ENCODE assay signal across 8 cellular contexts in genomic region chr14:103500148-103500990, GRCh38. TPM values are rescaled to one million over a fixed set of nuclear protein-coding genes. Genes with fewer than 3 reads are reported as not detected.
A peak's percentile ranks its signal among the peaks of the same experiment; 100 is the strongest.
DNase-seq lines count a peak whose midpoint lies in the region; ATAC-seq and TF ChIP-seq lines count a peak whose summit lies in the region.

No MANE protein-coding gene starts in this region.

- H3K27me3 ChIP-seq in BLaER1 treated with 17β-estradiol and CSF1 and Interleukin-3, amounts not matched to agents 10 nM and 100 nM = no peaks in the 10 kb centered on the region
- H3K27me3 ChIP-seq in dorsolateral prefrontal cortex (no peaks in the 10 kb centered on the region), lower lobe of right lung (ENCODE audit: low read depth) (no peaks in the 10 kb centered on the region)

- H3K4me3 Mint-ChIP-seq in activated CD4-positive, alpha-beta memory T cell treated with anti-CD3 and anti-CD28 coated beads for 36 hours = no peak overlapping the region

- TF ChIP-seq POLR2A in GM18505 (IDR thresholded peaks at IDR 0.05; ENCODE audit: borderline replicate concordance, extremely low read depth, insufficient read depth, insufficient read length) = no peak

- intact Hi-C loops in activated CD4-positive, alpha-beta memory T cell treated with anti-CD3 and anti-CD28 coated beads for 36 hours (cut with micrococcal nuclease) = loop anchor here (1.0 kb wide), 1 partner anchor 46 kb away; no protein-coding TSS in a partner anchor
- intact Hi-C loops in dorsolateral prefrontal cortex (cut with DNase I) (loop anchor here (1.0 kb wide), 1 partner anchor 47 kb away; no protein-coding TSS in a partner anchor), lower lobe of right lung (cut with DNase I) (no loop called here)

- peaks cover 34% of the 10 kb centered on the region for H3K36me3 Mint-ChIP-seq in activated CD4-positive, alpha-beta memory T cell treated with anti-CD3 and anti-CD28 coated beads for 36 hours

- no peaks in the 10 kb centered on the region for H3K9me3 ChIP-seq in BLaER1 treated with 17β-estradiol and CSF1 and Interleukin-3, amounts not matched to agents 10 nM and 100 nM (replicated peaks in 1 of 11)
- H3K9me3 ChIP-seq in lower lobe of right lung = no peaks in the 10 kb centered on the region

- peak overlapping the region; percentile 35 for H3K27ac Mint-ChIP-seq in activated CD4-positive, alpha-beta memory T cell treated with anti-CD3 and anti-CD28 coated beads for 36 hours

- TF ChIP-seq CTCF in HFF-Myc (IDR thresholded peaks at IDR 0.05; ENCODE audit: low read depth, low read length, missing control alignments) (peak; percentile 97), dorsolateral prefrontal cortex (IDR thresholded peaks at IDR 0.05 in 54 of 56, conservative IDR thresholded peaks at IDR 0.05 in 2 of 56; ENCODE audit: low read depth in 1 of 56, partially characterized antibody in 56 of 56) (peak; percentile 78 to 98 (median 95)), lower lobe of right lung (IDR thresholded peaks at IDR 0.05) (peak; percentile 90)

- CTCF ChIA-PET in activated CD4-positive, alpha-beta memory T cell treated with anti-CD3 and anti-CD28 coated beads for 36 hours (lab: Charles Lee) = interaction anchor here (0.6 to 3.1 kb wide), 17 partner anchors 9 to 85 kb away, joined by 3 to 17 read pairs (median 4); no protein-coding TSS in a partner anchor

- peaks cover 74 to 100% (median 88%) of the 10 kb centered on the region in 11 experiments for H3K36me3 ChIP-seq in BLaER1 treated with 17β-estradiol and CSF1 and Interleukin-3, amounts not matched to agents 10 nM and 100 nM
- peaks cover 97% of the 10 kb centered on the region for H3K36me3 ChIP-seq in lower lobe of right lung

- no peaks in the 10 kb centered on the region for H3K27me3 Mint-ChIP-seq in activated CD4-positive, alpha-beta memory T cell treated with anti-CD3 and anti-CD28 coated beads for 36 hours

- no peak overlapping the region for H3K4me3 ChIP-seq in BLaER1 treated with 17β-estradiol and CSF1 and Interleukin-3, amounts not matched to agents 10 nM and 100 nM
- H3K4me3 ChIP-seq in HFF-Myc (replicated peaks; ENCODE audit: low read depth, low read length) (no peak overlapping the region), dorsolateral prefrontal cortex (peak overlapping the region in 5 of 59 donors; percentile 6 to 19 (median 10)), lower lobe of right lung (no peak overlapping the region)

- peaks cover 0 to 93% (median 44%) of the 10 kb centered on the region in 11 experiments; a peak in 21 of 22 replicates for H4K20me1 ChIP-seq in BLaER1 treated with 17β-estradiol and CSF1 and Interleukin-3, amounts not matched to agents 10 nM and 100 nM

- POLR2A ChIA-PET in activated CD4-positive, alpha-beta memory T cell treated with anti-CD3 and anti-CD28 coated beads for 36 hours (lab: Charles Lee) = no interaction called here

- H3K27ac ChIP-seq in BLaER1 treated with 17β-estradiol and CSF1 and Interleukin-3, amounts not matched to agents 10 nM and 100 nM = peak overlapping the region in 5 of 11 experiments; percentile 1 to 53 (median 23); a peak in 5 of 22 replicates
- peak overlapping the region; percentile 6 to 88 (median 78) for H3K27ac ChIP-seq in dorsolateral prefrontal cortex
- no peak overlapping the region for H3K27ac ChIP-seq in lower lobe of right lung

- DNase-seq in HFF-Myc (ENCODE audit: extremely low read depth, low read depth) (peak; percentile 52), NCI-H526 treated with DMSO at 0.1 percent for 48 hours (lab: John Stamatoyannopoulos, UW) (peak; percentile 65), dorsolateral prefrontal cortex (peak; percentile 94 to 98 (median 96)), lower lobe of right lung (peak; percentile 94)
- DNase-seq in activated CD4-positive, alpha-beta memory T cell treated with anti-CD3 and anti-CD28 coated beads for 36 hours = peak; percentile 86
- peak; percentile 61 to 77 (median 66) for DNase-seq in stimulated activated CD4-positive, alpha-beta T cell treated with anti-CD3 and anti-CD28 coated beads, TNF-alpha, amount 100 ng/mL, for 24 hours (ENCODE audit: low read depth in 3 of 3)

- no peaks in the 10 kb centered on the region for H3K9me3 Mint-ChIP-seq in activated CD4-positive, alpha-beta memory T cell treated with anti-CD3 and anti-CD28 coated beads for 36 hours

- peaks cover 24 to 50% (median 40%) of the 10 kb centered on the region in 10 experiments for H3K4me1 ChIP-seq in BLaER1 treated with 17β-estradiol and CSF1 and Interleukin-3, amounts not matched to agents 10 nM and 100 nM
- peaks cover 16% of the 10 kb centered on the region for H3K4me1 ChIP-seq in lower lobe of right lung

- ATAC-seq in lower lobe of right lung (peak; percentile 94 to 95), GM18505 (IDR thresholded peaks at IDR 0.05; ENCODE audit: unreplicated experiment) (no peak)

- peaks cover 9% of the 10 kb centered on the region for H3K4me1 Mint-ChIP-seq in activated CD4-positive, alpha-beta memory T cell treated with anti-CD3 and anti-CD28 coated beads for 36 hours (ENCODE audit: low read depth)

- peak overlapping the region in 7 of 11 experiments; percentile 3 to 57 (median 51); a peak in 6 of 22 replicates for H3K9ac ChIP-seq in BLaER1 treated with 17β-estradiol and CSF1 and Interleukin-3, amounts not matched to agents 10 nM and 100 nM

- peak overlapping the region; percentile 33 to 96 (median 75) for H3K4me2 ChIP-seq in BLaER1 treated with 17β-estradiol and CSF1 and Interleukin-3, amounts not matched to agents 10 nM and 100 nM

RNA-seq across cellular contexts. Expression of gene CKB, which starts 22.3 kb away (rescaled TPM):
- total RNA-seq in activated CD4-positive, alpha-beta memory T cell treated with anti-CD3 and anti-CD28 coated beads for 36 hours = 1 to 10 TPM; 5.9 to 6.1 TPM
- total RNA-seq in dorsolateral prefrontal cortex = 1,000 to 10,000 TPM; 1,109 to 2,418 (median 1,592) TPM
- 115 TPM for total RNA-seq in lower lobe of right lung

RNA-seq across cellular contexts. Expression of gene TRMT61A, which starts 28.6 kb away (rescaled TPM):
- 1 to 10 TPM; 7.4 to 7.6 TPM for total RNA-seq in activated CD4-positive, alpha-beta memory T cell treated with anti-CD3 and anti-CD28 coated beads for 36 hours
- 10 to 100 TPM in 119 of 120 experiments, 1 to 10 TPM in 1; 9.8 to 20.3 (median 14.3) TPM for total RNA-seq in dorsolateral prefrontal cortex
- 11.0 TPM for total RNA-seq in lower lobe of right lung

Comparison
In these comparisons a context has a peak if more than half of its experiments do, and no peak if none do; other contexts are left out.
1. RNA of gene CKB, which starts 22.3 kb away (total RNA-seq): 1,109 to 2,418 TPM in dorsolateral prefrontal cortex and 115 TPM in lower lobe of right lung (single experiment); 5.9 to 6.1 TPM in activated CD4-positive, alpha-beta memory T cell treated with anti-CD3 and anti-CD28 coated beads for 36 hours; every median in the first group is over 10 times any median in the second.
2. Peak in every context shown above with its lines, with median percentiles within 50 percentile points of each other: DNase-seq and CTCF ChIP-seq.